ENCODE assay signal across 8 cellular contexts in genomic region chr3:53134631-53135232, GRCh38. TPM values are rescaled to one million over a fixed set of nuclear protein-coding genes. Genes with fewer than 3 reads are reported as not detected.
A peak's percentile ranks its signal among the peaks of the same experiment; 100 is the strongest.
DNase-seq lines count a peak whose midpoint lies in the region; ATAC-seq, FAIRE-seq and TF ChIP-seq lines count a peak whose summit lies in the region.

No MANE protein-coding gene starts in this region.

- CTCF ChIA-PET in mammary epithelial cell (lab: Charles Lee; ENCODE audit: low non-redundant PET) = interaction anchor here (0.7 to 0.9 kb wide), 2 partner anchors 35 to 61 kb away, joined by 3 read pairs; no protein-coding TSS in a partner anchor

- WGBS in mammary epithelial cell (ENCODE audit: low coverage, missing lambda C conversion rate) = 38% methylated on average over 6 of the region's 6 CpGs

- no peaks in the 10 kb centered on the region for H3K9me2 ChIP-seq in GM23338 (ENCODE audit: insufficient read depth)

- no peak for FAIRE-seq in kidney (lab: Jason Lieb, UNC)

- H3F3A ChIP-seq in GM23338 (replicated peaks; ENCODE audit: low read depth) = 0 out of 2 replicates have a peak, but pooled peaks cover 3% of the 10 kb centered on the region

- no peaks in the 10 kb centered on the region; the same call in 1 of the 2 replicates for H3K4me1 ChIP-seq in GM23338 (ENCODE audit: insufficient read depth)
- peaks cover 19% of the 10 kb centered on the region for H3K4me1 ChIP-seq in mammary epithelial cell (ENCODE audit: insufficient read depth, low read length)
- H3K4me1 ChIP-seq in kidney (ENCODE audit: control insufficient read depth in 1 of 2, insufficient read depth in 1 of 2, low read depth in 1 of 2, low read length in 2 of 2) = peaks cover 11 to 17% of the 10 kb centered on the region in 2 donors

- TF ChIP-seq CTCF in GM23338 (conservative IDR thresholded peaks at IDR 0.05; ENCODE audit: low read depth in 2 of 2) = peak; percentile 86 to 96
- TF ChIP-seq CTCF in WERI-Rb-1 (IDR thresholded peaks at IDR 0.05; ENCODE audit: low read depth, low read length) = peak; percentile 98
- peak; percentile 89 to 94 for TF ChIP-seq CTCF in mammary epithelial cell (conservative IDR thresholded peaks at IDR 0.05 in 1 of 2, IDR thresholded peaks at IDR 0.05 in 1 of 2; ENCODE audit: extremely low read depth in 1 of 2, insufficient read depth in 1 of 2, low read depth in 1 of 2, low read length in 2 of 2)
- peak; percentile 79 for TF ChIP-seq CTCF in kidney (IDR thresholded peaks at IDR 0.05; ENCODE audit: borderline replicate concordance, extremely low read depth, insufficient read depth)

- H3K36me3 Mint-ChIP-seq in GM23338 (ENCODE audit: low read depth) = no peaks in the 10 kb centered on the region

- H3K4me2 ChIP-seq in GM23338 = no peak overlapping the region
- H3K4me2 ChIP-seq in mammary epithelial cell (ENCODE audit: insufficient read depth, low read depth, low read length) = no peak overlapping the region

- H3K9me3 Mint-ChIP-seq in GM23338 = no peaks in the 10 kb centered on the region

- H3K27me3 Mint-ChIP-seq in GM23338 (ENCODE audit: insufficient read depth, low read depth, poor library complexity) = peaks cover 3% of the 10 kb centered on the region

- no peaks in the 10 kb centered on the region for H4K20me1 ChIP-seq in GM23338 (replicated peaks; ENCODE audit: insufficient read depth)
- no peaks in the 10 kb centered on the region for H4K20me1 ChIP-seq in mammary epithelial cell (ENCODE audit: insufficient read depth, low read length)

- H3K79me2 ChIP-seq in GM23338 (replicated peaks; ENCODE audit: insufficient read depth) = peaks cover 4% of the 10 kb centered on the region
- peaks cover 5% of the 10 kb centered on the region for H3K79me2 ChIP-seq in mammary epithelial cell (ENCODE audit: insufficient read depth, low read length)

- H3K4me3 ChIP-seq in GM23338 (no peak overlapping the region), WERI-Rb-1 (ENCODE audit: low read depth, low read length) (no peak overlapping the region), mammary epithelial cell (replicated peaks in 1 of 3; ENCODE audit: insufficient read depth in 1 of 3, low read depth in 2 of 3, low read length in 3 of 3) (no peak overlapping the region), kidney (ENCODE audit: low read length in 2 of 2) (no peak overlapping the region)

- H3K4me3 Mint-ChIP-seq in GM23338 = no peak overlapping the region

- dilution Hi-C loops in mammary epithelial cell (cut with HindIII; ENCODE audit: low sequenced_read_pairs) = no loop called here

- in situ Hi-C loops in mammary epithelial cell (cut with MboI; ENCODE audit: low sequenced_read_pairs in 2 of 2) = loop anchor here (5.0 kb wide), 2 partner anchors 63 to 68 kb away; no protein-coding TSS in a partner anchor

- DNase-seq in EH (ENCODE audit: low read depth) = peak; percentile 76
- DNase-seq in GM23338 (ENCODE audit: low spot score) = peak; percentile 85
- peak; percentile 1 for DNase-seq in NCI-H1105 (lab: John Stamatoyannopoulos, UW)
- DNase-seq in WERI-Rb-1 = peak; percentile 81
- DNase-seq in mammary epithelial cell = peak; percentile 59
- DNase-seq in kidney = peak; percentile 86
- peak; percentile 61 for DNase-seq in stimulated activated CD4-positive, alpha-beta T cell treated with anti-CD3 and anti-CD28 coated beads, Interleukin-4, amount 100 ng/mL, for 1 hour

- H3K36me3 ChIP-seq in GM23338 (ENCODE audit: insufficient read depth) (no peaks in the 10 kb centered on the region), WERI-Rb-1 (no peaks in the 10 kb centered on the region), mammary epithelial cell (ENCODE audit: insufficient read depth, low read length) (no peaks in the 10 kb centered on the region), kidney (ENCODE audit: control insufficient read depth in 1 of 2, insufficient read depth in 2 of 2, low read length in 2 of 2) (no peaks in the 10 kb centered on the region)

- BruUV-seq in mammary epithelial cell (replicated peaks; lab: Mats Ljungman, UMichigan) = no TSS peak

- H3K9me3 ChIP-seq in WERI-Rb-1 (ENCODE audit: severe bottlenecking) = no peaks in the 10 kb centered on the region
- H3K9me3 ChIP-seq in mammary epithelial cell (replicated peaks; ENCODE audit: insufficient read depth, low read length) = no peaks in the 10 kb centered on the region
- H3K9me3 ChIP-seq in kidney (ENCODE audit: control insufficient read depth in 1 of 2, low read length in 2 of 2) = no peaks in the 10 kb centered on the region

- H3K27ac ChIP-seq in GM23338 (ENCODE audit: low read depth) (no peak overlapping the region), WERI-Rb-1 (no peak overlapping the region), mammary epithelial cell (ENCODE audit: insufficient read depth, low read depth, low read length) (no peak overlapping the region), kidney (ENCODE audit: low read depth in 2 of 2, low read length in 2 of 2) (peak overlapping the region in 1 of 2 donors; percentile 33)

- no peaks in the 10 kb centered on the region for H3K27me3 ChIP-seq in GM23338 (ENCODE audit: insufficient read depth)
- H3K27me3 ChIP-seq in WERI-Rb-1 (ENCODE audit: insufficient read depth, low read depth, severe bottlenecking) = no peaks in the 10 kb centered on the region
- H3K27me3 ChIP-seq in mammary epithelial cell (ENCODE audit: insufficient read depth, low read length) = no peaks in the 10 kb centered on the region

- H3K9ac ChIP-seq in mammary epithelial cell (ENCODE audit: insufficient read depth, low read length) (no peak overlapping the region), kidney (ENCODE audit: low read length in 2 of 2) (no peak overlapping the region)

- H2AFZ ChIP-seq in GM23338 (no peak overlapping the region), mammary epithelial cell (ENCODE audit: low read depth, low read length) (no peak overlapping the region)

- peaks cover 7% of the 10 kb centered on the region for H3K4me1 Mint-ChIP-seq in GM23338

- ATAC-seq in GM23338 (peak; percentile 89), GM18909 (IDR thresholded peaks at IDR 0.05; ENCODE audit: poor library complexity, unreplicated experiment) (no peak)

- intact Hi-C loops in mammary epithelial cell (cut with micrococcal nuclease) = loop anchor here (1.0 kb wide), 3 partner anchors 29 to 216 kb away; no protein-coding TSS in a partner anchor
- intact Hi-C loops in kidney (cut with DNase I) = loop anchor here (10.0 kb wide), 1 partner anchor 60 kb away; no protein-coding TSS in a partner anchor

- H3K27ac Mint-ChIP-seq in GM23338 = no peak overlapping the region

TF ChIP-seq in GM23338, 12 proteins besides CTCF, POLR2A, EP300 and RAD21 (continues in another document):
- no peak for TF ChIP-seq REST (IDR thresholded peaks at IDR 0.05; ENCODE audit: unreplicated experiment)

RNA-seq across cellular contexts. Expression of gene RFT1, which starts 4.5 kb away (rescaled TPM):
- 13.3 and 15.3 TPM in 2 replicates for total RNA-seq in GM23338 (2014; rRNA removed; shearing (Covaris generic))
- polyA plus RNA-seq in GM23338 (2016; fragmentation: Nextera tagmentation; extraction: Ambion mirVana) = 11.0 and 11.3 TPM in 2 replicates
- total RNA-seq in mammary epithelial cell = 10 to 100 TPM; 15.2 to 29.3 TPM
- polyA plus RNA-seq in mammary epithelial cell = 23.4 TPM
- polyA minus RNA-seq in mammary epithelial cell = 52.3 TPM
- total RNA-seq in kidney = 22.8 TPM
- polyA plus RNA-seq in kidney (ENCODE audit: insufficient read depth, low read depth, low replicate concordance) = 14.7 TPM

RNA-seq across cellular contexts. Expression of gene PRKCD, which starts 26.3 kb away (rescaled TPM):
- total RNA-seq in GM23338 (2014; rRNA removed; shearing (Covaris generic)) = 10.2 and 11.8 TPM in 2 replicates
- polyA plus RNA-seq in GM23338 (2016; fragmentation: Nextera tagmentation; extraction: Ambion mirVana) = 11.3 and 12.5 TPM in 2 replicates
- 10 to 100 TPM in 1 of 2 donors, 1 to 10 TPM in 1; 6.2 to 37.2 TPM for total RNA-seq in mammary epithelial cell
- polyA plus RNA-seq in mammary epithelial cell = 60.1 TPM
- 39.5 TPM for polyA minus RNA-seq in mammary epithelial cell
- 26.6 TPM for total RNA-seq in kidney
- 29.1 TPM for polyA plus RNA-seq in kidney (ENCODE audit: insufficient read depth, low read depth, low replicate concordance)

Comparison
In these comparisons a context has a peak if more than half of its experiments do, and no peak if none do; other contexts are left out.
1. DNase-seq: peak in every context shown above with its lines; median percentile 86 in kidney; 85 in GM23338; 81 in WERI-Rb-1; 76 in EH; 61 in stimulated activated CD4-positive, alpha-beta T cell treated with anti-CD3 and anti-CD28 coated beads, Interleukin-4, amount 100 ng/mL, for 1 hour; 59 in mammary epithelial cell; 1 in NCI-H1105.